Comparison of ENCODE assay signal across 1 cellular context in the genomic region with DNA sequence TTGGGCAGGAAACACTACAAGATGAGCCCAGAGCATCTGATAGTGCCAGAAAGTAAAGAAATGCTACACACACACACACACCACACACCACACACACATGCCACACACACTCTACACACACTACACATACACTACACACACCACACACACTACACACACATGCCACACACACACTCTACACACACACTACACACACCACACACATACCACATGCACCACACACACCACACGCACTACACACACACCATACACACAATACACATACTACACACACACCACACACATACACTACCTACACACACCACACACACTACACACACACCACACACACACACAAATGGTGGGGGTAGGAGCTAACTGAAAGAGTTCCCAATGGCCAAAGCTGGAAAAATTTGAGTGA.
TF ChIP-seq lines count a peak whose summit lies in the region.

No MANE protein-coding gene starts in this region.

TF ChIP-seq in H1, 55 proteins besides CTCF, POLR2A, EP300 and RAD21:
- TF ChIP-seq BACH1 (IDR thresholded peaks at IDR 0.05; ENCODE audit: low read length) = no peak
- no peak for TF ChIP-seq RFX5 (IDR thresholded peaks at IDR 0.05; ENCODE audit: borderline replicate concordance, low read depth, low read length)
- TF ChIP-seq, protein P1, sequence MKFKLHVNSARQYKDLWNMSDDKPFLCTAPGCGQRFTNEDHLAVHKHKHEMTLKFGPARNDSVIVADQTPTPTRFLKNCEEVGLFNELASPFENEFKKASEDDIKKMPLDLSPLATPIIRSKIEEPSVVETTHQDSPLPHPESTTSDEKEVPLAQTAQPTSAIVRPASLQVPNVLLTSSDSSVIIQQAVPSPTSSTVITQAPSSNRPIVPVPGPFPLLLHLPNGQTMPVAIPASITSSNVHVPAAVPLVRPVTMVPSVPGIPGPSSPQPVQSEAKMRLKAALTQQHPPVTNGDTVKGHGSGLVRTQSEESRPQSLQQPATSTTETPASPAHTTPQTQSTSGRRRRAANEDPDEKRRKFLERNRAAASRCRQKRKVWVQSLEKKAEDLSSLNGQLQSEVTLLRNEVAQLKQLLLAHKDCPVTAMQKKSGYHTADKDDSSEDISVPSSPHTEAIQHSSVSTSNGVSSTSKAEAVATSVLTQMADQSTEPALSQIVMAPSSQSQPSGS (IDR thresholded peaks at IDR 0.05; ENCODE audit: low read length) = no peak
- TF ChIP-seq, protein P2, sequence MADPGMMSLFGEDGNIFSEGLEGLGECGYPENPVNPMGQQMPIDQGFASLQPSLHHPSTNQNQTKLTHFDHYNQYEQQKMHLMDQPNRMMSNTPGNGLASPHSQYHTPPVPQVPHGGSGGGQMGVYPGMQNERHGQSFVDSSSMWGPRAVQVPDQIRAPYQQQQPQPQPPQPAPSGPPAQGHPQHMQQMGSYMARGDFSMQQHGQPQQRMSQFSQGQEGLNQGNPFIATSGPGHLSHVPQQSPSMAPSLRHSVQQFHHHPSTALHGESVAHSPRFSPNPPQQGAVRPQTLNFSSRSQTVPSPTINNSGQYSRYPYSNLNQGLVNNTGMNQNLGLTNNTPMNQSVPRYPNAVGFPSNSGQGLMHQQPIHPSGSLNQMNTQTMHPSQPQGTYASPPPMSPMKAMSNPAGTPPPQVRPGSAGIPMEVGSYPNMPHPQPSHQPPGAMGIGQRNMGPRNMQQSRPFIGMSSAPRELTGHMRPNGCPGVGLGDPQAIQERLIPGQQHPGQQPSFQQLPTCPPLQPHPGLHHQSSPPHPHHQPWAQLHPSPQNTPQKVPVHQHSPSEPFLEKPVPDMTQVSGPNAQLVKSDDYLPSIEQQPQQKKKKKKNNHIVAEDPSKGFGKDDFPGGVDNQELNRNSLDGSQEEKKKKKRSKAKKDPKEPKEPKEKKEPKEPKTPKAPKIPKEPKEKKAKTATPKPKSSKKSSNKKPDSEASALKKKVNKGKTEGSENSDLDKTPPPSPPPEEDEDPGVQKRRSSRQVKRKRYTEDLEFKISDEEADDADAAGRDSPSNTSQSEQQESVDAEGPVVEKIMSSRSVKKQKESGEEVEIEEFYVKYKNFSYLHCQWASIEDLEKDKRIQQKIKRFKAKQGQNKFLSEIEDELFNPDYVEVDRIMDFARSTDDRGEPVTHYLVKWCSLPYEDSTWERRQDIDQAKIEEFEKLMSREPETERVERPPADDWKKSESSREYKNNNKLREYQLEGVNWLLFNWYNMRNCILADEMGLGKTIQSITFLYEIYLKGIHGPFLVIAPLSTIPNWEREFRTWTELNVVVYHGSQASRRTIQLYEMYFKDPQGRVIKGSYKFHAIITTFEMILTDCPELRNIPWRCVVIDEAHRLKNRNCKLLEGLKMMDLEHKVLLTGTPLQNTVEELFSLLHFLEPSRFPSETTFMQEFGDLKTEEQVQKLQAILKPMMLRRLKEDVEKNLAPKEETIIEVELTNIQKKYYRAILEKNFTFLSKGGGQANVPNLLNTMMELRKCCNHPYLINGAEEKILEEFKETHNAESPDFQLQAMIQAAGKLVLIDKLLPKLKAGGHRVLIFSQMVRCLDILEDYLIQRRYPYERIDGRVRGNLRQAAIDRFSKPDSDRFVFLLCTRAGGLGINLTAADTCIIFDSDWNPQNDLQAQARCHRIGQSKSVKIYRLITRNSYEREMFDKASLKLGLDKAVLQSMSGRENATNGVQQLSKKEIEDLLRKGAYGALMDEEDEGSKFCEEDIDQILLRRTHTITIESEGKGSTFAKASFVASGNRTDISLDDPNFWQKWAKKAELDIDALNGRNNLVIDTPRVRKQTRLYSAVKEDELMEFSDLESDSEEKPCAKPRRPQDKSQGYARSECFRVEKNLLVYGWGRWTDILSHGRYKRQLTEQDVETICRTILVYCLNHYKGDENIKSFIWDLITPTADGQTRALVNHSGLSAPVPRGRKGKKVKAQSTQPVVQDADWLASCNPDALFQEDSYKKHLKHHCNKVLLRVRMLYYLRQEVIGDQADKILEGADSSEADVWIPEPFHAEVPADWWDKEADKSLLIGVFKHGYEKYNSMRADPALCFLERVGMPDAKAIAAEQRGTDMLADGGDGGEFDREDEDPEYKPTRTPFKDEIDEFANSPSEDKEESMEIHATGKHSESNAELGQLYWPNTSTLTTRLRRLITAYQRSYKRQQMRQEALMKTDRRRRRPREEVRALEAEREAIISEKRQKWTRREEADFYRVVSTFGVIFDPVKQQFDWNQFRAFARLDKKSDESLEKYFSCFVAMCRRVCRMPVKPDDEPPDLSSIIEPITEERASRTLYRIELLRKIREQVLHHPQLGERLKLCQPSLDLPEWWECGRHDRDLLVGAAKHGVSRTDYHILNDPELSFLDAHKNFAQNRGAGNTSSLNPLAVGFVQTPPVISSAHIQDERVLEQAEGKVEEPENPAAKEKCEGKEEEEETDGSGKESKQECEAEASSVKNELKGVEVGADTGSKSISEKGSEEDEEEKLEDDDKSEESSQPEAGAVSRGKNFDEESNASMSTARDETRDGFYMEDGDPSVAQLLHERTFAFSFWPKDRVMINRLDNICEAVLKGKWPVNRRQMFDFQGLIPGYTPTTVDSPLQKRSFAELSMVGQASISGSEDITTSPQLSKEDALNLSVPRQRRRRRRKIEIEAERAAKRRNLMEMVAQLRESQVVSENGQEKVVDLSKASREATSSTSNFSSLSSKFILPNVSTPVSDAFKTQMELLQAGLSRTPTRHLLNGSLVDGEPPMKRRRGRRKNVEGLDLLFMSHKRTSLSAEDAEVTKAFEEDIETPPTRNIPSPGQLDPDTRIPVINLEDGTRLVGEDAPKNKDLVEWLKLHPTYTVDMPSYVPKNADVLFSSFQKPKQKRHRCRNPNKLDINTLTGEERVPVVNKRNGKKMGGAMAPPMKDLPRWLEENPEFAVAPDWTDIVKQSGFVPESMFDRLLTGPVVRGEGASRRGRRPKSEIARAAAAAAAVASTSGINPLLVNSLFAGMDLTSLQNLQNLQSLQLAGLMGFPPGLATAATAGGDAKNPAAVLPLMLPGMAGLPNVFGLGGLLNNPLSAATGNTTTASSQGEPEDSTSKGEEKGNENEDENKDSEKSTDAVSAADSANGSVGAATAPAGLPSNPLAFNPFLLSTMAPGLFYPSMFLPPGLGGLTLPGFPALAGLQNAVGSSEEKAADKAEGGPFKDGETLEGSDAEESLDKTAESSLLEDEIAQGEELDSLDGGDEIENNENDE (IDR thresholded peaks at IDR 0.05; ENCODE audit: insufficient replicate concordance, low read length) = no peak
- TF ChIP-seq ZNF274 (IDR thresholded peaks at IDR 0.05; ENCODE audit: borderline replicate concordance, extremely low read depth, low read length) = no peak
- TF ChIP-seq PHF8 (conservative IDR thresholded peaks at IDR 0.05; ENCODE audit: low read depth, low read length) = no peak
- no peak for TF ChIP-seq JUN (IDR thresholded peaks at IDR 0.05; ENCODE audit: low read depth, low read length)
- no peak for TF ChIP-seq SAP30 (IDR thresholded peaks at IDR 0.05; ENCODE audit: insufficient read depth, insufficient replicate concordance, low read length)
- no peak for TF ChIP-seq RXRA (IDR thresholded peaks at IDR 0.05; ENCODE audit: insufficient read depth, low read depth, low read length)
- no peak for TF ChIP-seq YY1 (IDR thresholded peaks at IDR 0.05; ENCODE audit: low read depth, low read length)
- TF ChIP-seq SP2 (IDR thresholded peaks at IDR 0.05; ENCODE audit: low read length) = no peak
- TF ChIP-seq KDM1A (IDR thresholded peaks at IDR 0.05; ENCODE audit: borderline replicate concordance, low read length) = no peak
- TF ChIP-seq HDAC6 (IDR thresholded peaks at IDR 0.05; ENCODE audit: low read depth, low read length) = no peak
- no peak for TF ChIP-seq HDAC2 (IDR thresholded peaks at IDR 0.05; ENCODE audit: borderline replicate concordance in 1 of 2, low read depth in 2 of 2, low read length in 2 of 2)
- TF ChIP-seq RBBP5 (IDR thresholded peaks at IDR 0.05; ENCODE audit: borderline replicate concordance, low read depth, low read length) = no peak
TF ChIP-seq in H1: peak in this region for 0.
